1 cellular context compared by ENCODE assay signal in genomic region chr17:50026901-50027638, GRCh38.
TF ChIP-seq lines count a peak whose summit lies in the region.

No MANE protein-coding gene starts in this region.

TF ChIP-seq in K562, 482 proteins besides CTCF, POLR2A, EP300 and RAD21 (continued from another document):
- TF ChIP-seq DEAF1 (CRISPR knock-in tag; IDR thresholded peaks at IDR 0.05) (peak; percentile 76), GTF2E2 (tag; IDR thresholded peaks at IDR 0.05) (no peak), CREB1 (IDR thresholded peaks at IDR 0.05) (no peak), CREB1 (CRISPR knock-in tag; IDR thresholded peaks at IDR 0.05) (0 out of 2 replicates have a peak, but pooled peaks have one; percentile 32), XRCC5 (IDR thresholded peaks at IDR 0.05; ENCODE audit: low read depth, low read length) (0 out of 2 replicates have a peak, but pooled peaks have one; percentile 60), TEAD1 (CRISPR knock-in tag; IDR thresholded peaks at IDR 0.05) (0 out of 4 replicates have a peak, but pooled peaks of 1 of the 2 experiments have one; percentile 45), GATAD2B (IDR thresholded peaks at IDR 0.05; ENCODE audit: borderline replicate concordance) (no peak), KLF16 (IDR thresholded peaks at IDR 0.05) (0 out of 2 replicates have a peak, but pooled peaks have one; percentile 41), STAG1 (CRISPR knock-in tag; IDR thresholded peaks at IDR 0.05; ENCODE audit: borderline replicate concordance) (peak; percentile 62; the same call in 1 of the 2 replicates), VEZF1 (CRISPR knock-in tag; IDR thresholded peaks at IDR 0.05) (peak; percentile 41; the same call in 1 of the 2 replicates), TFAM (CRISPR knock-in tag; conservative IDR thresholded peaks at IDR 0.05) (no peak), PRPF4 (IDR thresholded peaks at IDR 0.05; ENCODE audit: insufficient read depth, low read depth, low read length, poor library complexity, severe bottlenecking) (no peak), MEIS2 (IDR thresholded peaks at IDR 0.05; ENCODE audit: partially characterized antibody) (peak; percentile 7), FOXM1 (IDR thresholded peaks at IDR 0.05; ENCODE audit: low read depth) (no peak), FOXM1 (CRISPR knock-in tag; IDR thresholded peaks at IDR 0.05; ENCODE audit: low read depth) (no peak)
TF ChIP-seq in K562: peak in this region for 9.
